1 cellular context compared by ENCODE assay signal in genomic region chr3:151210676-151211381, GRCh38.
TF ChIP-seq lines count a peak whose summit lies in the region.

No MANE protein-coding gene starts in this region.

TF ChIP-seq in GM12878, 131 proteins besides CTCF, POLR2A, EP300 and RAD21 (continued from another document):
- TF ChIP-seq MYC (IDR thresholded peaks at IDR 0.05; ENCODE audit: insufficient read depth, insufficient read length, insufficient replicate concordance, low read length, severe bottlenecking) (no peak), RELA (IDR thresholded peaks at IDR 0.05; ENCODE audit: borderline replicate concordance, partially characterized antibody) (no peak), BACH1 (IDR thresholded peaks at IDR 0.05; ENCODE audit: borderline replicate concordance) (no peak)
TF ChIP-seq in GM12878: peak in this region for 0.
